8 cellular contexts compared by ENCODE assay signal in the genomic region with DNA sequence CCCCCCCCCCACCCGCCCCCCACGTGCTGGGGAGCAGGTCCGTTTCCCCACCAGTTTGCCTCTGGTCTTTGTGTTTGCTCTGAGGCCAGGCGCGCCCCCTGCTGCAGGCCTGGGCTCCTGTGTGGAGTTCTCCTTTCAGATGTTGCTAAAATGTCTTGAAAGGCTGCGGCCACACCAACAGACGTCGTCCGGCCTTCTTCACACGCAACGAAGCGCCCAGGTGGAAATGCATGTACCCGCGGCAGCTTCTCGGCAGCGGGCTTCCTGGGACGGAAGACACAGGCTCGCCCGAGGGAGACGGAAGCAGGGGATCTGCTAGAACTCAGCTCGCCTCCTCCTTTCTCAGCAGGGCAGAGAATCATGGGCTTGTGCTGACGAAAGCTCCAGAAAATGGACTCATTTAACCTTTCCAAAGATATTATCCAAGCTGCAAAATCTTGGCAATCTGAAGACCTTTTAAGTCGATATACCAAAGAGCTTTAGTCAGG.
DNase-seq lines count a peak whose midpoint lies in the region; ATAC-seq and TF ChIP-seq lines count a peak whose summit lies in the region.

No MANE protein-coding gene starts in this region.

- no peaks in the 10 kb centered on the region for H3K9me3 Mint-ChIP-seq in naive thymus-derived CD4-positive, alpha-beta T cell

- H3K4me3 Mint-ChIP-seq in naive thymus-derived CD4-positive, alpha-beta T cell: peak overlapping the region; percentile 35 to 78 (median 66)

- CTCF ChIA-PET in naive thymus-derived CD4-positive, alpha-beta T cell (lab: Charles Lee): no interaction called here

- H3K4me1 Mint-ChIP-seq in naive thymus-derived CD4-positive, alpha-beta T cell: peaks cover 4 to 26% (median 17%) of the 10 kb centered on the region in 7 donors

- no peaks in the 10 kb centered on the region for H3K36me3 Mint-ChIP-seq in naive thymus-derived CD4-positive, alpha-beta T cell

- no peak for TF ChIP-seq EP300 in upper lobe of left lung (IDR thresholded peaks at IDR 0.05)

- WGBS in upper lobe of left lung, 2 donors: 5 to 30% methylated on average over 4 to 23 of the region's 23 CpGs

- no peak overlapping the region for H3K27ac Mint-ChIP-seq in naive thymus-derived CD4-positive, alpha-beta T cell

- TF ChIP-seq POLR2A in upper lobe of left lung (IDR thresholded peaks at IDR 0.05): no peak

- peak overlapping the region; percentile 21 for H3K27ac ChIP-seq in naive thymus-derived CD4-positive, alpha-beta T cell (ENCODE audit: low read depth, low read length)
- H3K27ac ChIP-seq in upper lobe of left lung: peak overlapping the region in 3 of 4 donors; percentile 37 to 86 (median 85)

- no peaks in the 10 kb centered on the region for H3K4me1 ChIP-seq in naive thymus-derived CD4-positive, alpha-beta T cell (ENCODE audit: control insufficient read depth in 2 of 2, insufficient read depth in 2 of 2, low read length in 2 of 2)
- peaks cover 18 to 38% (median 25%) of the 10 kb centered on the region in 4 donors for H3K4me1 ChIP-seq in upper lobe of left lung

- intact Hi-C loops in naive thymus-derived CD4-positive, alpha-beta T cell (cut with micrococcal nuclease): loop anchor here in 1 of 2 donors (2.0 kb wide), 1 partner anchor 214 kb away; no protein-coding TSS in a partner anchor

- no peaks in the 10 kb centered on the region for H3K9me3 ChIP-seq in naive thymus-derived CD4-positive, alpha-beta T cell (ENCODE audit: control insufficient read depth in 2 of 3, low read length in 3 of 3)
- H3K9me3 ChIP-seq in upper lobe of left lung: no peaks in the 10 kb centered on the region

- peak; percentile 84 for ATAC-seq in HG02623 (IDR thresholded peaks at IDR 0.05; ENCODE audit: unreplicated experiment)
- peak; percentile 76 for ATAC-seq in naive thymus-derived CD4-positive, alpha-beta T cell
- ATAC-seq in upper lobe of left lung (ENCODE audit: low FRiP score in 2 of 2): peak; percentile 81 to 88

- no peaks in the 10 kb centered on the region for H3K27me3 ChIP-seq in naive thymus-derived CD4-positive, alpha-beta T cell (ENCODE audit: control insufficient read depth in 2 of 2, insufficient read depth in 2 of 2, low read length in 2 of 2)
- no peaks in the 10 kb centered on the region for H3K27me3 ChIP-seq in upper lobe of left lung

- peaks cover 0 to 46% (median 21%) of the 10 kb centered on the region in 5 donors for H3K27me3 Mint-ChIP-seq in naive thymus-derived CD4-positive, alpha-beta T cell

- DNase-seq in GM13976 (ENCODE audit: low spot score) (peak; percentile 85), NCI-H187 treated with DMSO at 0.1 percent for 48 hours (lab: John Stamatoyannopoulos, UW) (peak; percentile 17), fibroblast of the aortic adventitia (ENCODE audit: low read depth) (peak; percentile 80), upper lobe of left lung (peak; percentile 86 to 92), A172 (ENCODE audit: low spot score) (no peak)
- peak; percentile 51 to 59 for DNase-seq in activated T-cell treated with anti-CD3 and anti-CD28 coated beads, Interleukin-2, amount 50 U/mL, for 48 hours
- peak in 7 of 9 donors; percentile 2 to 24 (median 16) for DNase-seq in naive thymus-derived CD4-positive, alpha-beta T cell

- H3K36me3 ChIP-seq in naive thymus-derived CD4-positive, alpha-beta T cell (ENCODE audit: control insufficient read depth in 2 of 3, insufficient read depth in 3 of 3, low read length in 3 of 3): no peaks in the 10 kb centered on the region
- H3K36me3 ChIP-seq in upper lobe of left lung: no peaks in the 10 kb centered on the region

- in situ Hi-C loops in GM13976 (cut with MboI; ENCODE audit: low sequenced_read_pairs, unreplicated experiment): no loop called here

- H3K4me3 ChIP-seq in fibroblast of the aortic adventitia (ENCODE audit: low read depth, low read length) (peak overlapping the region; percentile 56), upper lobe of left lung (peak overlapping the region in 3 of 4 donors; percentile 31 to 42 (median 42))
- H3K4me3 ChIP-seq in naive thymus-derived CD4-positive, alpha-beta T cell (ENCODE audit: low read length): no peak overlapping the region

- POLR2A ChIA-PET in naive thymus-derived CD4-positive, alpha-beta T cell (lab: Charles Lee): no interaction called here

- TF ChIP-seq CTCF in GM13976 (IDR thresholded peaks at IDR 0.05; ENCODE audit: borderline replicate concordance, control extremely low read depth, extremely low read depth, insufficient read depth, missing control alignments): peak; percentile 80
- TF ChIP-seq CTCF in fibroblast of the aortic adventitia (IDR thresholded peaks at IDR 0.05; ENCODE audit: insufficient read depth, low read length): peak; percentile 80
- peak in 5 of 6 experiments; percentile 17 to 52 (median 40) for TF ChIP-seq CTCF in upper lobe of left lung (IDR thresholded peaks at IDR 0.05)
